8 cellular contexts compared by ENCODE assay signal in the genomic region with DNA sequence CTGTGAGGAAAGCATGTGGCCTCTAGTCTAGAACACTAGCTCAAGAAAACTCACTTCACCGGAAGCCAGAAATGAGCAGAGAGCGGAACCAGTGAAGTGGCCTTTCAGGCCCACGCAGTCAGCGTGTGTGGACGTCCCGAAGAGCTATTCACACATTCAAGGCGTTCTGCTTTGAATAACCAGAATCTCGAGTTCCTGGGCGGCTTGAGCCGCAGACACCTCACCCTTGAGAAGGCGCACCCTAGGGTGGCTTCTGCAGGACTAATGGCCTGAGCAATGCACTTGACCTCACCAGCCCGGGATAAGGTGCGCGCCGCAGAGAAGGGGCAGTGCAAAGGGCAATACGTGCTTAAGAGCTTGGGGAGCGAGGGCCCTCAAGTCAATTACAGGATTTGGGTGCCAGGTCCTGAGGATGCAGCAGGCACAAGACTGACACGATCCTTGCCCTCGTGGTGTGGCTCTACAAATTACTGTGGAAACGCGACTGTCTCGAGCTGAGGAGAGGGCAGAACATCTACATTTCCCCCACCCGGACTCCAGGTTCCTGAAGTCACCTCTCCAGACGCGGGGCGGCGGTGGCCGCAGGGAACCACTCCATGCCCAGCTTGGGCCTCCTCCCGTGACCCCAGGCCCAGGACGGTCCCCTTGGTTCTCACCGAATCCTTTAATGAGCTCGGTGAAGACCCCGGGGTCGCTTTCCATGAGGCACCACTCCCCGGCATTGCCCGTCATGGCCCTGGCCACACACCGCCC. TPM values are rescaled to one million over a fixed set of nuclear protein-coding genes. Genes with fewer than 3 reads are reported as not detected.
DNase-seq lines count a peak whose midpoint lies in the region; ATAC-seq and TF ChIP-seq lines count a peak whose summit lies in the region.

No MANE protein-coding gene starts in this region.

- H3K27me3 Mint-ChIP-seq in Calu3 (ENCODE audit: unreplicated experiment): no peaks in the 10 kb centered on the region

- peak overlapping the region; percentile 99 for H3K27ac ChIP-seq in psoas muscle
- H3K27ac ChIP-seq in aorta (ENCODE audit: low read depth in 1 of 2, low read length in 2 of 2): peak overlapping the region; percentile 3 to 99

- TF ChIP-seq CTCF in Calu3 (IDR thresholded peaks at IDR 0.05; ENCODE audit: unreplicated experiment) (no peak), psoas muscle (IDR thresholded peaks at IDR 0.05) (no peak)

- CTCF ChIA-PET in Calu3 (lab: Charles Lee): interaction anchor here (0.9 to 1.4 kb wide), 3 partner anchors 45 to 129 kb away, joined by 3 read pairs; a partner anchor contains a TSS

- peak; percentile 48 for TF ChIP-seq POLR2A in Raji (IDR thresholded peaks at IDR 0.05; ENCODE audit: insufficient read depth, low read depth, low read length)

- DNase-seq in Calu3 (peak; percentile 44), activated gamma-delta T cell (lab: John Stamatoyannopoulos, UW) (peak; percentile 16), head of caudate nucleus (peak in 29 of 42 donors; percentile 2 to 50 (median 16)), psoas muscle (no peak), aorta (peak; percentile 54 to 79)

- intact Hi-C loops in Calu3 (cut with micrococcal nuclease; ENCODE audit: unreplicated experiment): no loop called here
- intact Hi-C loops in head of caudate nucleus (cut with DNase I): loop anchor here (2.0 to 5.0 kb wide), 2 partner anchors 64 to 250 kb away; a partner anchor contains a TSS
- intact Hi-C loops in psoas muscle (cut with DNase I): loop anchor here in 1 of 2 donors (2.0 kb wide), 2 partner anchors 46 to 64 kb away; a partner anchor contains a TSS
- intact Hi-C loops in aorta (cut with DNase I): loop anchor here in 1 of 2 donors (1.0 kb wide), 1 partner anchor 63 kb away; no protein-coding TSS in a partner anchor

- no peaks in the 10 kb centered on the region for H3K27me3 ChIP-seq in psoas muscle (ENCODE audit: insufficient read depth in 3 of 3, low read length in 2 of 3)
- H3K27me3 ChIP-seq in aorta (ENCODE audit: control insufficient read depth in 1 of 2, insufficient read depth in 2 of 2, low read length in 1 of 2): no peaks in the 10 kb centered on the region

- H3K4me3 ChIP-seq in psoas muscle (peak overlapping the region; percentile 93), aorta (ENCODE audit: low read length in 2 of 2) (peak overlapping the region; percentile 31 to 73)

- H3K9me3 Mint-ChIP-seq in Calu3 (ENCODE audit: low read depth, unreplicated experiment): no peaks in the 10 kb centered on the region

- H3K36me3 ChIP-seq in psoas muscle (ENCODE audit: insufficient read depth in 1 of 2, low read depth in 1 of 2) (no peaks in the 10 kb centered on the region), aorta (ENCODE audit: control insufficient read depth in 1 of 2, insufficient read depth in 2 of 2, low read length in 1 of 2) (no peaks in the 10 kb centered on the region)

- H3K27ac Mint-ChIP-seq in Calu3 (ENCODE audit: unreplicated experiment): peak overlapping the region; percentile 90

- H3K9me3 ChIP-seq in psoas muscle (no peaks in the 10 kb centered on the region), aorta (ENCODE audit: control insufficient read depth, low read length) (no peaks in the 10 kb centered on the region)

- H3K4me1 Mint-ChIP-seq in Calu3 (ENCODE audit: low read depth, unreplicated experiment): peaks cover 29% of the 10 kb centered on the region

- peaks cover 47% of the 10 kb centered on the region for H3K4me1 ChIP-seq in psoas muscle
- H3K4me1 ChIP-seq in aorta (ENCODE audit: control insufficient read depth in 1 of 2, insufficient read depth in 2 of 2, low read length in 2 of 2): peaks cover 0 to under 1% of the 10 kb centered on the region in 2 donors

- 1% methylated on average over 37 of the region's 37 CpGs for WGBS in psoas muscle, 3 donors
- WGBS in aorta, 2 donors: 0 to 2% methylated on average over 36 to 37 of the region's 37 CpGs

- TSS peak; percentile 35 for BruUV-seq in Calu3 (replicated peaks; lab: Mats Ljungman, UMichigan)

- H3K36me3 Mint-ChIP-seq in Calu3 (ENCODE audit: insufficient read depth, unreplicated experiment): peaks cover 38% of the 10 kb centered on the region

- peak overlapping the region; percentile 92 for H3K4me3 Mint-ChIP-seq in Calu3 (ENCODE audit: low read depth, unreplicated experiment)

- peak; percentile 55 for ATAC-seq in GM19452 (IDR thresholded peaks at IDR 0.05; ENCODE audit: unreplicated experiment)
- peak; percentile 40 for ATAC-seq in HG03571 (IDR thresholded peaks at IDR 0.05; ENCODE audit: unreplicated experiment)
- ATAC-seq in psoas muscle: peak; percentile 0 to 11 (median 5)
- ATAC-seq in aorta (ENCODE audit: low FRiP score): peak; percentile 37

RNA-seq across cellular contexts. Expression of a gene that starts 0.5 kb away (rescaled TPM):
- total RNA-seq in Calu3 (2022) (69.9 and 73.7 TPM in 2 replicates), psoas muscle (10 to 100 TPM; 28.3 to 43.3 (median 34.1) TPM), aorta (10 to 100 TPM; 26.2 to 29.7 TPM)
- polyA plus RNA-seq in psoas muscle (10 to 100 TPM; 18.6 to 44.2 (median 25.1) TPM), aorta (10 to 100 TPM; 10.5 to 17.9 TPM)

RNA-seq across cellular contexts. Expression of a gene that starts 0.7 kb away (rescaled TPM):
- total RNA-seq in Calu3 (2022) (63.6 and 65.1 TPM in 2 replicates), psoas muscle (10 to 100 TPM; 35.1 to 44.3 (median 39.7) TPM), aorta (10 to 100 TPM; 62.9 to 71.7 TPM)
- polyA plus RNA-seq in psoas muscle (10 to 100 TPM in 1 of 3 donors, 1 to 10 TPM in 2; 6.6 to 29.7 (median 6.8) TPM), aorta (1 to 10 TPM; 6.4 to 8.0 TPM)

RNA-seq across cellular contexts. Expression of a gene that starts 46.5 kb away (rescaled TPM):
- 25.7 and 27.4 TPM in 2 replicates for total RNA-seq in Calu3 (2022)
- total RNA-seq in psoas muscle: 10 to 100 TPM; 41.3 to 68.1 (median 54.7) TPM
- polyA plus RNA-seq in psoas muscle: 10 to 100 TPM; 48.1 to 97.9 (median 72.8) TPM
- total RNA-seq in aorta: 10 to 100 TPM; 13.4 to 14.4 TPM
- polyA plus RNA-seq in aorta: 10 to 100 TPM; 14.8 to 30.8 TPM

Comparison
In these comparisons a context has a peak if more than half of its experiments do, and no peak if none do; other contexts are left out.
1. DNase-seq: peak in Calu3 (single experiment), activated gamma-delta T cell (single experiment), head of caudate nucleus (29 of 42) and aorta (2 of 2); none in psoas muscle (0 of 2).
2. ATAC-seq: peak in every context shown above with its lines; median percentile 55 in GM19452; 40 in HG03571; 37 in aorta; 5 in psoas muscle.